Comparison of ENCODE assay signal across 8 cellular contexts in genomic region chr14:104563742-104564615, GRCh38. TPM values are rescaled to one million over a fixed set of nuclear protein-coding genes. Genes with fewer than 3 reads are reported as not detected.
DNase-seq lines count a peak whose midpoint lies in the region; ATAC-seq and TF ChIP-seq lines count a peak whose summit lies in the region.

No MANE protein-coding gene starts in this region.

- POLR2A ChIA-PET in activated CD4-positive, alpha-beta memory T cell treated with anti-CD3 and anti-CD28 coated beads for 36 hours (lab: Charles Lee): no interaction called here

- H3K4me1 Mint-ChIP-seq in activated CD4-positive, alpha-beta memory T cell treated with anti-CD3 and anti-CD28 coated beads for 36 hours (ENCODE audit: low read depth): no peaks in the 10 kb centered on the region

- peak; percentile 86 for TF ChIP-seq CTCF in lower lobe of right lung (IDR thresholded peaks at IDR 0.05)

- CTCF ChIA-PET in activated CD4-positive, alpha-beta memory T cell treated with anti-CD3 and anti-CD28 coated beads for 36 hours (lab: Charles Lee): interaction anchor here (0.6 to 2.0 kb wide), 12 partner anchors 13 to 488 kb away, joined by 3 to 20 read pairs (median 4); no protein-coding TSS in a partner anchor

- intact Hi-C loops in activated CD4-positive, alpha-beta memory T cell treated with anti-CD3 and anti-CD28 coated beads for 36 hours (cut with micrococcal nuclease): loop anchor here (1.0 kb wide), 1 partner anchor 427 kb away; no protein-coding TSS in a partner anchor
- intact Hi-C loops in lower lobe of right lung (cut with DNase I): no loop called here

- no peak overlapping the region for H3K27ac ChIP-seq in lower lobe of right lung

- H3K27me3 Mint-ChIP-seq in activated CD4-positive, alpha-beta memory T cell treated with anti-CD3 and anti-CD28 coated beads for 36 hours: peaks cover 10% of the 10 kb centered on the region

- H3K27me3 ChIP-seq in lower lobe of right lung (ENCODE audit: low read depth): peaks cover 53% of the 10 kb centered on the region

- H3K9me3 Mint-ChIP-seq in activated CD4-positive, alpha-beta memory T cell treated with anti-CD3 and anti-CD28 coated beads for 36 hours: no peaks in the 10 kb centered on the region

- H3K27ac Mint-ChIP-seq in activated CD4-positive, alpha-beta memory T cell treated with anti-CD3 and anti-CD28 coated beads for 36 hours: no peak overlapping the region

- peak; percentile 60 to 76 for ATAC-seq in lower lobe of right lung
- ATAC-seq in GM21381 (IDR thresholded peaks at IDR 0.05; ENCODE audit: unreplicated experiment): no peak

- no peak overlapping the region for H3K4me3 Mint-ChIP-seq in activated CD4-positive, alpha-beta memory T cell treated with anti-CD3 and anti-CD28 coated beads for 36 hours

- no peaks in the 10 kb centered on the region for H3K36me3 ChIP-seq in lower lobe of right lung

- no peaks in the 10 kb centered on the region for H3K9me3 ChIP-seq in lower lobe of right lung

- no peaks in the 10 kb centered on the region for H3K36me3 Mint-ChIP-seq in activated CD4-positive, alpha-beta memory T cell treated with anti-CD3 and anti-CD28 coated beads for 36 hours

- H3K4me1 ChIP-seq in lower lobe of right lung: peaks cover 12% of the 10 kb centered on the region

- H3K4me3 ChIP-seq in lower lobe of right lung: no peak overlapping the region

- DNase-seq in NCI-H2029 (lab: John Stamatoyannopoulos, UW) (peak; percentile 12), NCI-H2029 treated with DMSO at 0.1 percent for 48 hours (lab: John Stamatoyannopoulos, UW) (no peak), NCI-H446 (lab: John Stamatoyannopoulos, UW) (peak; percentile 86 to 91), ecto neural progenitor cell (ENCODE audit: low spot score) (peak; percentile 92), lower lobe of right lung (peak; percentile 71)
- DNase-seq in activated CD4-positive, alpha-beta memory T cell treated with anti-CD3 and anti-CD28 coated beads for 36 hours: peak; percentile 75
- peak; percentile 53 for DNase-seq in stimulated activated CD8-positive, alpha-beta memory T cell treated with anti-CD3 and anti-CD28 coated beads, Interleukin-15, amount 100 ng/mL, for 1 hour (ENCODE audit: low read depth)

RNA-seq across cellular contexts. Expression of gene C14orf180, which starts 15.6 kb away (rescaled TPM):
- not detected for total RNA-seq in activated CD4-positive, alpha-beta memory T cell treated with anti-CD3 and anti-CD28 coated beads for 36 hours
- 0.18 TPM for total RNA-seq in lower lobe of right lung

RNA-seq across cellular contexts. Expression of gene TMEM179, which starts 40.6 kb away (rescaled TPM):
- total RNA-seq in activated CD4-positive, alpha-beta memory T cell treated with anti-CD3 and anti-CD28 coated beads for 36 hours: not detected
- total RNA-seq in lower lobe of right lung: not detected
